Comparison of ENCODE assay signal across 24 cellular contexts in the genomic region with DNA sequence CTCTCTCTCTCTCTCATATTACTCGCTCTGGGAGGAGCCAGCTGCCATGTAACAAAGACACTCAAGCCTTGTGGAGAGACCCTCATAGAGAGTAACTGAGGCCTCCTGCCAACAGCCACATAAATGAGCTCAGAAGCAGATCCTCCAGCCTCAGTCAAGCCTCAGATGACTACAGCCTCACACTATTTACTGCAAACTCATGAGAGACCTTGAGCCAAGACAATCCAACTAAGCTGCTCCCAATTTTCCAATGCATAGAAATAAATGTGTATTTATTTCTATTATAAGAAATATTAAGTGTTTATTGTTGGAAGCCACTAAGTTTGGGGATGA.
DNase-seq lines count a peak whose midpoint lies in the region; ATAC-seq and TF ChIP-seq lines count a peak whose summit lies in the region.
"Had no signal": no experiment of that assay in that cellular context is flagged by ENCODE, and none has a peak within 500 bp of the region (broad histone marks: within the 10 kb centered on the region; RNA-seq: fewer than 3 reads in every experiment).

No MANE protein-coding gene starts in this region.

- CTCF ChIA-PET in Calu3 (lab: Charles Lee), result interaction anchor here (0.7 to 1.1 kb wide), 2 partner anchors 15 to 769 kb away, joined by 4 to 5 read pairs; no protein-coding TSS in a partner anchor

- BruUV-seq in Calu3 (replicated peaks; lab: Mats Ljungman, UMichigan), result no TSS peak

- H3K4me1 Mint-ChIP-seq in Calu3 (ENCODE audit: low read depth, unreplicated experiment) (peaks cover 8% of the 10 kb centered on the region), HFFc6 (ENCODE audit: low read depth) (peaks cover 17% of the 10 kb centered on the region)
- H3K4me1 Mint-ChIP-seq: activated CD8-positive, alpha-beta memory T cell treated with anti-CD3 and anti-CD28 coated beads, Interleukin-2, amount 10 ng/mL, durations not matched to agents 7 days and 5 days; IgD-negative memory B cell; neural crest cell; T-cell had no signal

- no peak for DNase-seq in Calu3
- peak; percentile 48 for DNase-seq in HFFc6
- peak; percentile 68 for DNase-seq in NCI-H446 treated with DMSO at 0.1 percent for 48 hours (lab: John Stamatoyannopoulos, UW)
- DNase-seq in fibroblast of villous mesenchyme (ENCODE audit: low read depth), result peak; percentile 25
- DNase-seq in mucosa of descending colon, result no peak
- no peak for DNase-seq in medulla oblongata (ENCODE audit: extremely low spot score)
- DNase-seq in cerebellar nuclear complex (lab: John Stamatoyannopoulos, UW), result no peak
- DNase-seq: activated CD4-positive, alpha-beta T cell treated with anti-CD3 and anti-CD28 coated beads for 4 hours; activated CD8-positive, alpha-beta memory T cell treated with anti-CD3 and anti-CD28 coated beads, Interleukin-2, amount 10 ng/mL, durations not matched to agents 7 days and 5 days; CD4-positive, alpha-beta T cell; endodermal cell; glutamatergic neuron; left cardiac atrium; NCI-H1694 treated with DMSO at 0.1 percent for 48 hours; NCI-H524; stimulated activated CD4-positive, alpha-beta T cell treated with anti-CD3 and anti-CD28 coated beads, Interleukin-4, amount 100 ng/mL, for 24 hours; stomach; T-cell had no signal

- no peaks in the 10 kb centered on the region for H3K4me1 ChIP-seq in mucosa of descending colon (ENCODE audit: low read depth)
- H3K4me1 ChIP-seq: stomach had no signal

- no peaks in the 10 kb centered on the region for H3K36me3 ChIP-seq in mucosa of descending colon (ENCODE audit: low read depth)
- H3K36me3 ChIP-seq: HAP-1, stomach had no signal

- intact Hi-C loops in Calu3 (cut with micrococcal nuclease; ENCODE audit: unreplicated experiment), result no loop called here
- intact Hi-C loops in mucosa of descending colon (cut with DNase I, micrococcal nuclease), result no loop called here

- H3K36me3 Mint-ChIP-seq in Calu3 (ENCODE audit: insufficient read depth, unreplicated experiment), result no peaks in the 10 kb centered on the region
- no peaks in the 10 kb centered on the region for H3K36me3 Mint-ChIP-seq in HFFc6 (ENCODE audit: low read depth)
- H3K36me3 Mint-ChIP-seq: activated CD8-positive, alpha-beta memory T cell treated with anti-CD3 and anti-CD28 coated beads, Interleukin-2, amount 10 ng/mL, durations not matched to agents 7 days and 5 days; activated naive CD8-positive, alpha-beta T cell; IgD-negative memory B cell; T-cell had no signal

- no peak for TF ChIP-seq CTCF in Calu3 (IDR thresholded peaks at IDR 0.05; ENCODE audit: unreplicated experiment)
- no peak for TF ChIP-seq CTCF in HFFc6 (IDR thresholded peaks at IDR 0.05)
- TF ChIP-seq CTCF in fibroblast of villous mesenchyme (IDR thresholded peaks at IDR 0.05; ENCODE audit: insufficient read depth, low read depth, low read length), result no peak
- TF ChIP-seq CTCF in mucosa of descending colon (IDR thresholded peaks at IDR 0.05), result no peak

- peak overlapping the region; percentile 36 for H3K27ac Mint-ChIP-seq in Calu3 (ENCODE audit: unreplicated experiment)
- H3K27ac Mint-ChIP-seq in HFFc6, result 0 out of 2 replicates have a peak overlapping the region, but pooled peaks have one; percentile 44
- H3K27ac Mint-ChIP-seq: activated CD8-positive, alpha-beta memory T cell treated with anti-CD3 and anti-CD28 coated beads, Interleukin-2, amount 10 ng/mL, durations not matched to agents 7 days and 5 days; activated naive CD8-positive, alpha-beta T cell; CD4-positive, alpha-beta T cell; endodermal cell; IgD-negative memory B cell; T-cell had no signal

- no peak overlapping the region for H3K4me3 ChIP-seq in fibroblast of villous mesenchyme (ENCODE audit: low read depth, low read length)
- no peak overlapping the region for H3K4me3 ChIP-seq in mucosa of descending colon
- H3K4me3 ChIP-seq: coronary artery, HAP-1, stomach had no signal

- H3K9me3 Mint-ChIP-seq in Calu3 (ENCODE audit: low read depth, unreplicated experiment) (no peaks in the 10 kb centered on the region), HFFc6 (no peaks in the 10 kb centered on the region)
- H3K9me3 Mint-ChIP-seq: CD4-positive, alpha-beta T cell; endodermal cell had no signal

- H3K27me3 Mint-ChIP-seq in Calu3 (ENCODE audit: unreplicated experiment) (no peaks in the 10 kb centered on the region), HFFc6 (ENCODE audit: insufficient read depth) (peaks cover 8% of the 10 kb centered on the region)
- H3K27me3 Mint-ChIP-seq: activated CD8-positive, alpha-beta memory T cell treated with anti-CD3 and anti-CD28 coated beads, Interleukin-2, amount 10 ng/mL, durations not matched to agents 7 days and 5 days; CD4-positive, alpha-beta T cell had no signal

- no peak for ATAC-seq in mucosa of descending colon
- no peak for ATAC-seq in HG03354 (IDR thresholded peaks at IDR 0.05; ENCODE audit: poor library complexity, severe bottlenecking, unreplicated experiment)
- ATAC-seq: activated CD8-positive, alpha-beta memory T cell treated with anti-CD3 and anti-CD28 coated beads, Interleukin-2, amount 10 ng/mL, durations not matched to agents 7 days and 5 days; T-cell had no signal

- H3K4me3 Mint-ChIP-seq in Calu3 (ENCODE audit: low read depth, unreplicated experiment), result no peak overlapping the region
- peak overlapping the region; percentile 24 for H3K4me3 Mint-ChIP-seq in HFFc6
- H3K4me3 Mint-ChIP-seq: activated CD8-positive, alpha-beta memory T cell treated with anti-CD3 and anti-CD28 coated beads, Interleukin-2, amount 10 ng/mL, durations not matched to agents 7 days and 5 days; activated naive CD8-positive, alpha-beta T cell; CD4-positive, alpha-beta T cell; endodermal cell; IgD-negative memory B cell; neural crest cell; T-cell had no signal

- H3K9me3 ChIP-seq in mucosa of descending colon, result no peaks in the 10 kb centered on the region
- H3K9me3 ChIP-seq: HAP-1, stomach had no signal

Comparison
In these comparisons a context has a peak if more than half of its experiments do, and no peak if none do; other contexts are left out.
1. DNase-seq: peak in HFFc6 (single experiment), NCI-H446 treated with DMSO at 0.1 percent for 48 hours (single experiment) and fibroblast of villous mesenchyme (single experiment); none in Calu3 (single experiment), mucosa of descending colon (0 of 3), medulla oblongata (single experiment) and cerebellar nuclear complex (0 of 2).